In the genomic region with DNA sequence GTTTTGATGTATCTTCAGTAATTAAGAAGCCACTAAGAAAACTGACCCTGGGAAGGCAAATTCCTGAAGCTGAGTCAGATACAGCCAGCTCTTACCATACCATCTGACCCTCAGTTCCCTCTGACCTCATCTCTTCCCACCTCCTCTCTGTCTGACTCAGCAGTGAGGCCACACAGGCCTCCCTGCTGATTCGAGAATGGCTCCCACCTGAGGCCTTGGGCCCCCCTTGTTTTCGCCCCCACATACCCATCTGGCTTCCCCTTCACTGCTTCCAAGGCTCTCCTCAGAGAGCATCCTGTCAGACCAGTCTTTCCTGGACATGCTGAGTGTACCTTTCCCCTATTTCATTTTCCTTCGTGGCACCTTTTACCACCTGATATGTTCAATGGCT, we compare ENCODE assay signal across 9 cellular contexts.
DNase-seq lines count a peak whose midpoint lies in the region; ATAC-seq and TF ChIP-seq lines count a peak whose summit lies in the region.
"Had no signal": no experiment of that assay in that cellular context is flagged by ENCODE, and none has a peak within 500 bp of the region (broad histone marks: within the 10 kb centered on the region; RNA-seq: fewer than 3 reads in every experiment).

No MANE protein-coding gene starts in this region.

- no peak overlapping the region for H3K4ac ChIP-seq in H9 (ENCODE audit: low read depth, low read length)

- H2AK5ac ChIP-seq in H9 (ENCODE audit: insufficient read length, low read length): no peak overlapping the region

- H4K5ac ChIP-seq in H9 (ENCODE audit: insufficient read length, low read depth, low read length): no peak overlapping the region

- peak overlapping the region in 2 of 3 experiments; percentile 58 to 95; a peak in 3 of 7 replicates for H3K27ac Mint-ChIP-seq in H9
- peak overlapping the region in 1 of 9 donors; percentile 2 for H3K27ac Mint-ChIP-seq in naive thymus-derived CD4-positive, alpha-beta T cell
- no peak overlapping the region for H3K27ac Mint-ChIP-seq in CD8-positive, alpha-beta T cell
- H3K27ac Mint-ChIP-seq in activated naive CD4-positive, alpha-beta T cell treated with anti-CD3 and anti-CD28 coated beads for 36 hours: no peak overlapping the region

- H2BK15ac ChIP-seq in H9 (ENCODE audit: low read depth, low read length): no peak overlapping the region

- peak; percentile 78 for DNase-seq in H9
- peak; percentile 85 for DNase-seq in MG63
- peak; percentile 86 for DNase-seq in dermis blood vessel endothelial cell
- DNase-seq in naive thymus-derived CD4-positive, alpha-beta T cell: peak in 1 of 9 donors; percentile 34
- no peak for DNase-seq in NCI-H1694 (lab: John Stamatoyannopoulos, UW)
- no peak for DNase-seq in CD8-positive, alpha-beta T cell
- no peak for DNase-seq in activated naive CD4-positive, alpha-beta T cell treated with anti-CD3 and anti-CD28 coated beads for 36 hours

- no peak overlapping the region for H4K8ac ChIP-seq in H9 (replicated peaks; ENCODE audit: insufficient read length, low read depth, low read length)

- no peak overlapping the region for H3K9ac ChIP-seq in H9 (ENCODE audit: extremely low read depth, insufficient read length, low read length)

- CTCF ChIA-PET in naive thymus-derived CD4-positive, alpha-beta T cell (lab: Charles Lee): no interaction called here
- CTCF ChIA-PET in CD8-positive, alpha-beta T cell (lab: Charles Lee): no interaction called here
- CTCF ChIA-PET in activated naive CD4-positive, alpha-beta T cell treated with anti-CD3 and anti-CD28 coated beads for 36 hours (lab: Charles Lee): interaction anchor here (0.9 kb wide), 1 partner anchor 31 kb away, joined by 3 read pairs; no protein-coding TSS in a partner anchor

- no peak overlapping the region for H3K23ac ChIP-seq in H9 (ENCODE audit: insufficient read length, low read depth, low read length)

- H3K27me3 ChIP-seq in H9 (ENCODE audit: insufficient read depth, low read length) (no peaks in the 10 kb centered on the region), MG63 (no peaks in the 10 kb centered on the region)
- no peaks in the 10 kb centered on the region for H3K27me3 ChIP-seq in naive thymus-derived CD4-positive, alpha-beta T cell (ENCODE audit: control insufficient read depth in 2 of 2, insufficient read depth in 2 of 2, low read length in 2 of 2)
- no peaks in the 10 kb centered on the region for H3K27me3 ChIP-seq in CD8-positive, alpha-beta T cell (ENCODE audit: insufficient read depth, low read length)

- no peak overlapping the region for H3K4me3 Mint-ChIP-seq in H9
- H3K4me3 Mint-ChIP-seq in naive thymus-derived CD4-positive, alpha-beta T cell: no peak overlapping the region
- no peak overlapping the region for H3K4me3 Mint-ChIP-seq in CD8-positive, alpha-beta T cell
- H3K4me3 Mint-ChIP-seq in activated naive CD4-positive, alpha-beta T cell treated with anti-CD3 and anti-CD28 coated beads for 36 hours: no peak overlapping the region
- H3K4me3 Mint-ChIP-seq: brain had no signal

- intact Hi-C loops in naive thymus-derived CD4-positive, alpha-beta T cell (cut with micrococcal nuclease): no loop called here
- intact Hi-C loops in CD8-positive, alpha-beta T cell (cut with DNase I, micrococcal nuclease): no loop called here
- intact Hi-C loops in activated naive CD4-positive, alpha-beta T cell treated with anti-CD3 and anti-CD28 coated beads for 36 hours (cut with micrococcal nuclease): no loop called here

- H2BK120ac ChIP-seq in H9 (ENCODE audit: low read depth, low read length, poor library complexity, severe bottlenecking): no peak overlapping the region

- POLR2A ChIA-PET in naive thymus-derived CD4-positive, alpha-beta T cell (lab: Charles Lee): no interaction called here
- POLR2A ChIA-PET in CD8-positive, alpha-beta T cell (lab: Charles Lee): no interaction called here

- peak; percentile 96 for ATAC-seq in GM18511 (IDR thresholded peaks at IDR 0.05; ENCODE audit: unreplicated experiment)
- peak; percentile 73 for ATAC-seq in naive thymus-derived CD4-positive, alpha-beta T cell
- no peak for ATAC-seq in CD8-positive, alpha-beta T cell

- H4K91ac ChIP-seq in H9 (ENCODE audit: insufficient read length, low read depth, low read length): no peak overlapping the region

- peaks cover 4% of the 10 kb centered on the region; the same call in 1 of the 2 replicates for H3K4me1 ChIP-seq in H9 (ENCODE audit: insufficient read depth, low read length)
- no peaks in the 10 kb centered on the region for H3K4me1 ChIP-seq in naive thymus-derived CD4-positive, alpha-beta T cell (ENCODE audit: control insufficient read depth in 2 of 2, insufficient read depth in 2 of 2, low read length in 2 of 2)
- H3K4me1 ChIP-seq in CD8-positive, alpha-beta T cell (ENCODE audit: insufficient read depth, low read length): no peaks in the 10 kb centered on the region

- TF ChIP-seq CTCF in H9 (conservative IDR thresholded peaks at IDR 0.05): no peak
- no peak for TF ChIP-seq CTCF in CD8-positive, alpha-beta T cell (IDR thresholded peaks at IDR 0.05)

- peaks cover 7% of the 10 kb centered on the region; the same call in 1 of the 2 replicates for H3K36me3 ChIP-seq in MG63
- H3K36me3 ChIP-seq in naive thymus-derived CD4-positive, alpha-beta T cell (ENCODE audit: control insufficient read depth in 2 of 3, insufficient read depth in 3 of 3, low read length in 3 of 3): no peaks in the 10 kb centered on the region
- no peaks in the 10 kb centered on the region for H3K36me3 ChIP-seq in CD8-positive, alpha-beta T cell (ENCODE audit: insufficient read depth, low read length)

- no peak overlapping the region for H2BK12ac ChIP-seq in H9 (ENCODE audit: insufficient read length, low read depth, low read length)

- H3K4me2 ChIP-seq in H9 (ENCODE audit: insufficient read depth, insufficient read length, low read length): no peak overlapping the region

- no peak overlapping the region for H2BK5ac ChIP-seq in H9 (ENCODE audit: insufficient read length, low read length)

- H3K4me1 Mint-ChIP-seq in H9: peaks cover 9 to 14% of the 10 kb centered on the region in 2 experiments
- H3K4me1 Mint-ChIP-seq in naive thymus-derived CD4-positive, alpha-beta T cell: peaks cover 0 to 7% (median 0%) of the 10 kb centered on the region in 7 donors
- no peaks in the 10 kb centered on the region for H3K4me1 Mint-ChIP-seq in CD8-positive, alpha-beta T cell (ENCODE audit: low read depth)
- H3K4me1 Mint-ChIP-seq in activated naive CD4-positive, alpha-beta T cell treated with anti-CD3 and anti-CD28 coated beads for 36 hours (ENCODE audit: low read depth): peaks cover 5% of the 10 kb centered on the region

- H3T11ph ChIP-seq in H9 (ENCODE audit: low read length): no peak overlapping the region

- H3K79me2 ChIP-seq in H9 (ENCODE audit: insufficient read depth, low read length): no peaks in the 10 kb centered on the region

- no peak overlapping the region for H2AFZ ChIP-seq in H9 (ENCODE audit: low read length)

- no peak overlapping the region for H3K56ac ChIP-seq in H9 (ENCODE audit: insufficient read length, low read depth, low read length)

- H3K18ac ChIP-seq in H9 (ENCODE audit: insufficient read length, low read depth, low read length): no peak overlapping the region

- H3K36me3 Mint-ChIP-seq in H9 (ENCODE audit: insufficient read depth in 1 of 3, low read depth in 3 of 3): peaks cover 0 to 3% (median 0%) of the 10 kb centered on the region in 3 experiments; a peak in 1 of 7 replicates
- H3K36me3 Mint-ChIP-seq in naive thymus-derived CD4-positive, alpha-beta T cell: peaks cover 0 to 4% (median 0%) of the 10 kb centered on the region in 5 donors
- H3K36me3 Mint-ChIP-seq in CD8-positive, alpha-beta T cell: no peaks in the 10 kb centered on the region
- no peaks in the 10 kb centered on the region for H3K36me3 Mint-ChIP-seq in activated naive CD4-positive, alpha-beta T cell treated with anti-CD3 and anti-CD28 coated beads for 36 hours (ENCODE audit: low read depth)
- H3K36me3 Mint-ChIP-seq: brain had no signal

- no peak overlapping the region for H3K4me3 ChIP-seq in MG63
- no peak overlapping the region for H3K4me3 ChIP-seq in naive thymus-derived CD4-positive, alpha-beta T cell (ENCODE audit: low read length)
- H3K4me3 ChIP-seq in CD8-positive, alpha-beta T cell (ENCODE audit: low read depth, low read length): no peak overlapping the region

- WGBS in H9 (ENCODE audit: extremely low coverage, insufficient read length, low lambda C conversion rate): no CpG with 5 or more reads among the region's 3 CpGs

- no peaks in the 10 kb centered on the region for H3K27me3 Mint-ChIP-seq in H9 (ENCODE audit: low read depth)
- peaks cover 3 to 22% (median 20%) of the 10 kb centered on the region in 5 donors for H3K27me3 Mint-ChIP-seq in naive thymus-derived CD4-positive, alpha-beta T cell
- H3K27me3 Mint-ChIP-seq in CD8-positive, alpha-beta T cell (ENCODE audit: low read depth): peaks cover 2% of the 10 kb centered on the region
- no peaks in the 10 kb centered on the region for H3K27me3 Mint-ChIP-seq in activated naive CD4-positive, alpha-beta T cell treated with anti-CD3 and anti-CD28 coated beads for 36 hours (ENCODE audit: low read depth)

- H2BK20ac ChIP-seq in H9 (ENCODE audit: low read depth, low read length, poor library complexity, severe bottlenecking): no peak overlapping the region

- no peaks in the 10 kb centered on the region for H3K79me1 ChIP-seq in H9 (ENCODE audit: insufficient read depth, low read depth, low read length, poor library complexity, severe bottlenecking)

- H3K23me2 ChIP-seq in H9 (ENCODE audit: insufficient read length, low read depth, low read length, poor library complexity, severe bottlenecking): no peaks in the 10 kb centered on the region

- H3K9me3 ChIP-seq in H9 (ENCODE audit: control insufficient read depth, low read depth, low read length): no peaks in the 10 kb centered on the region
- peaks cover 6% of the 10 kb centered on the region; the same call in 1 of the 2 replicates for H3K9me3 ChIP-seq in MG63
- no peaks in the 10 kb centered on the region for H3K9me3 ChIP-seq in naive thymus-derived CD4-positive, alpha-beta T cell (ENCODE audit: control insufficient read depth in 2 of 3, low read length in 3 of 3)
- no peaks in the 10 kb centered on the region for H3K9me3 ChIP-seq in CD8-positive, alpha-beta T cell (ENCODE audit: low read length)

- H3K9me3 Mint-ChIP-seq in H9: peaks cover 0 to 6% of the 10 kb centered on the region in 2 experiments; a peak in 1 of 5 replicates
- peaks cover 0 to 4% (median 0%) of the 10 kb centered on the region in 11 donors for H3K9me3 Mint-ChIP-seq in naive thymus-derived CD4-positive, alpha-beta T cell
- no peaks in the 10 kb centered on the region for H3K9me3 Mint-ChIP-seq in CD8-positive, alpha-beta T cell
- peaks cover 1% of the 10 kb centered on the region for H3K9me3 Mint-ChIP-seq in activated naive CD4-positive, alpha-beta T cell treated with anti-CD3 and anti-CD28 coated beads for 36 hours

- H4K20me1 ChIP-seq in H9 (ENCODE audit: control insufficient read depth, insufficient read depth, insufficient read length): no peaks in the 10 kb centered on the region

- no peak overlapping the region for H3K14ac ChIP-seq in H9 (ENCODE audit: insufficient read depth, low read length)

- H3K27ac ChIP-seq in H9 (ENCODE audit: insufficient read length, low read depth, low read length): no peak overlapping the region
- H3K27ac ChIP-seq in naive thymus-derived CD4-positive, alpha-beta T cell (ENCODE audit: low read depth, low read length): no peak overlapping the region
- H3K27ac ChIP-seq in CD8-positive, alpha-beta T cell (ENCODE audit: low read depth, low read length): no peak overlapping the region

Comparison
In these comparisons a context has a peak if more than half of its experiments do, and no peak if none do; other contexts are left out.
1. DNase-seq: peak in H9 (single experiment), MG63 (single experiment) and dermis blood vessel endothelial cell (single experiment); none in NCI-H1694 (single experiment), CD8-positive, alpha-beta T cell (0 of 7) and activated naive CD4-positive, alpha-beta T cell treated with anti-CD3 and anti-CD28 coated beads for 36 hours (single experiment).
2. H3K27ac Mint-ChIP-seq: peak in H9 (2 of 3); none in CD8-positive, alpha-beta T cell (single experiment) and activated naive CD4-positive, alpha-beta T cell treated with anti-CD3 and anti-CD28 coated beads for 36 hours (single experiment).